6 cellular contexts compared by ENCODE assay signal in the genomic region with DNA sequence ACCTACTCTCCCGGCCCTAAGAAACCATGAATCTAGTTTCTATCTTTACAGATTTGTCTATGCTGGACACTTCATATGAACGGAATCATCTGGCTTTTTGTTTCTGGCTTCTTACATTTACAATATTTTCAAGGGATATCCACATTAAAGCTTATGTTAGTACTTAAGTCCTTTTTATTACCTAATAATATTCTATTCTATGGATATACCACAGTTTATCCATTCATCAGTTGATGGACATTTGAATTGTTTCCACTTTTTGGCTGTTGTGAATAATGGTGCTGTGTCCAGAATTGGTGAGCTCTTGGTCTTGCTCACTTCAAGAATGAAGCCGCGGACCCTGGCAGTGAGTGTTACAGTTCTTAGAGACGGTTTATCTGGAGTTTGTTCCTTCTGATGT. TPM values are rescaled to one million over a fixed set of nuclear protein-coding genes. Genes with fewer than 3 reads are reported as not detected.
"Had no signal": no experiment of that assay in that cellular context is flagged by ENCODE, and none has a peak within 500 bp of the region (broad histone marks: within the 10 kb centered on the region; RNA-seq: fewer than 3 reads in every experiment).

No MANE protein-coding gene starts in this region.

- H3K27ac ChIP-seq: HL-60 had no signal

- H3K4me3 Mint-ChIP-seq: IgD-negative memory B cell had no signal

- H3K27ac Mint-ChIP-seq: IgD-negative memory B cell had no signal

- H3K27me3 Mint-ChIP-seq: IgD-negative memory B cell had no signal

- ATAC-seq: HepG2, K562 had no signal

- H3K4me3 ChIP-seq: K562 had no signal

- DNase-seq: IMR-90, KBM-7 had no signal

RNA-seq across cellular contexts. Expression of a gene that starts 42.6 kb away (rescaled TPM):
- total RNA-seq: HepG2 had no signal
- polyA plus RNA-seq: HepG2 had no signal
